20 cellular contexts compared by ENCODE assay signal in the genomic region with DNA sequence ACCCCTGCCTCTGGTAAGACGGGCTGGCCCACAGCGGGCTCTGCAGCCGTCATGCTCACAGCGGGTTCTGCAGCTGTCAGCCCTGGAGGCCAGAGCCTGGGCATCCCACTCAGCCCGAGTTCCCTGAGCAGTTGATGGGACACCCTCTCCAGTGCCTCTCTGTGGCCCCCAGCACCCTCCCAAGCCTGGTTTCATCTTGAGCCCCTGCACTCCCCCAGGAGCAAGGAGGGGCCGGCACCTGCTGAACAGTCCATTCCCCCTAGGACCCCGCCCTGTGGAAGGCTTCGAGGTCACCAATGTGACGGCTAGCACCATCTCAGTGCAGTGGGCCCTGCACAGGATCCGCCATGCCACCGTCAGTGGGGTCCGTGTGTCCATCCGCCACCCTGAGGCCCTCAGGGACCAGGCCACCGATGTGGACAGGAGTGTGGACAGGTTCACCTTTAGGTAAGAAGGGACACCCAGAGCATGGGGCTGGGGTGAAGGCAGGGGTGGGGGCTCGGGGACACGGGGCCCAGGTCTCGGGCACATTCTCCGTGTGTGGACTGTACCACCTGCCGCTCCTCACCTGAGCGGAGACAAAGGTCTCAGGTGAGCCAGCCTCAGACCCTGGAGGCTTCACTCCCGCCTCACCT.
"Had no signal": no experiment of that assay in that cellular context is flagged by ENCODE, and none has a peak within 500 bp of the region (broad histone marks: within the 10 kb centered on the region; RNA-seq: fewer than 3 reads in every experiment).

No MANE protein-coding gene starts in this region.

- H3K27ac Mint-ChIP-seq: activated naive CD4-positive, alpha-beta T cell treated with anti-CD3 and anti-CD28 coated beads for 36 hours; activated naive CD8-positive, alpha-beta T cell treated with anti-CD3 and anti-CD28 coated beads, Interleukin-2, amount 10 ng/mL, durations not matched to agents 7 days and 5 days; memory B cell; nephron had no signal

- DNase-seq: activated CD4-positive, alpha-beta T cell treated with anti-CD3 and anti-CD28 coated beads, Interleukin-2, amount 10 ng/mL, durations not matched to agents 24 days and 14 days; activated CD8-positive, alpha-beta memory T cell treated with anti-CD3 and anti-CD28 coated beads for 24 hours; activated naive CD4-positive, alpha-beta T cell treated with anti-CD3 and anti-CD28 coated beads for 36 hours; amniotic stem cell; colonic mucosa; kidney glomerular epithelial cell; stimulated activated CD4-positive, alpha-beta T cell treated with anti-CD3 and anti-CD28 coated beads, Interleukin-2, amount 100 ng/mL, for 48 hours; stimulated activated naive CD8-positive, alpha-beta T cell treated with anti-CD3 and anti-CD28 coated beads, Interleukin-15, Interleukin-2, amounts not matched to agents 100 U/mL and 50 U/mL, for 24 hours had no signal

- H3K36me3 Mint-ChIP-seq: activated naive CD8-positive, alpha-beta T cell treated with anti-CD3 and anti-CD28 coated beads, Interleukin-2, amount 10 ng/mL, durations not matched to agents 7 days and 5 days had no signal

- H3K9me3 ChIP-seq: breast epithelium, colonic mucosa, gastroesophageal sphincter, heart left ventricle, left lung, neutrophil, thyroid gland had no signal

- ATAC-seq: activated CD4-positive, CD25-positive, alpha-beta regulatory T cell treated with anti-CD3 and anti-CD28 coated beads, Interleukin-2, amount 50 U/mL, for 24 hours; gastroesophageal sphincter; heart left ventricle; left lung; stimulated activated naive CD8-positive, alpha-beta T cell treated with anti-CD3 and anti-CD28 coated beads, Interleukin-15, Interleukin-2, amounts not matched to agents 100 U/mL and 50 U/mL, for 24 hours had no signal

- H3K4me3 Mint-ChIP-seq: activated CD4-positive, alpha-beta T cell treated with anti-CD3 and anti-CD28 coated beads, Interleukin-2, amount 10 ng/mL, durations not matched to agents 24 days and 14 days; activated naive CD4-positive, alpha-beta T cell treated with anti-CD3 and anti-CD28 coated beads for 36 hours; activated naive CD8-positive, alpha-beta T cell treated with anti-CD3 and anti-CD28 coated beads, Interleukin-2, amount 10 ng/mL, durations not matched to agents 7 days and 5 days; memory B cell; nephron had no signal

- H3K4me1 Mint-ChIP-seq: nephron had no signal

- H3K36me3 ChIP-seq: breast epithelium, colonic mucosa, neutrophil had no signal

- H3K27ac ChIP-seq: breast epithelium, colonic mucosa, gastroesophageal sphincter, heart left ventricle, left lung, neutrophil, parathyroid adenoma, VCaP had no signal

- H3K4me1 ChIP-seq: colonic mucosa had no signal

- H3K4me3 ChIP-seq: breast epithelium, colonic mucosa, gastroesophageal sphincter, heart left ventricle, left lung, thyroid gland had no signal

- H3K27me3 Mint-ChIP-seq: activated CD4-positive, alpha-beta T cell treated with anti-CD3 and anti-CD28 coated beads, Interleukin-2, amount 10 ng/mL, durations not matched to agents 24 days and 14 days; activated naive CD8-positive, alpha-beta T cell treated with anti-CD3 and anti-CD28 coated beads, Interleukin-2, amount 10 ng/mL, durations not matched to agents 7 days and 5 days; memory B cell had no signal

- H3K9me3 Mint-ChIP-seq: activated CD4-positive, alpha-beta T cell treated with anti-CD3 and anti-CD28 coated beads, Interleukin-2, amount 10 ng/mL, durations not matched to agents 24 days and 14 days; activated naive CD4-positive, alpha-beta T cell treated with anti-CD3 and anti-CD28 coated beads for 36 hours; activated naive CD8-positive, alpha-beta T cell treated with anti-CD3 and anti-CD28 coated beads, Interleukin-2, amount 10 ng/mL, durations not matched to agents 7 days and 5 days; memory B cell; nephron had no signal
